In the genomic region with DNA sequence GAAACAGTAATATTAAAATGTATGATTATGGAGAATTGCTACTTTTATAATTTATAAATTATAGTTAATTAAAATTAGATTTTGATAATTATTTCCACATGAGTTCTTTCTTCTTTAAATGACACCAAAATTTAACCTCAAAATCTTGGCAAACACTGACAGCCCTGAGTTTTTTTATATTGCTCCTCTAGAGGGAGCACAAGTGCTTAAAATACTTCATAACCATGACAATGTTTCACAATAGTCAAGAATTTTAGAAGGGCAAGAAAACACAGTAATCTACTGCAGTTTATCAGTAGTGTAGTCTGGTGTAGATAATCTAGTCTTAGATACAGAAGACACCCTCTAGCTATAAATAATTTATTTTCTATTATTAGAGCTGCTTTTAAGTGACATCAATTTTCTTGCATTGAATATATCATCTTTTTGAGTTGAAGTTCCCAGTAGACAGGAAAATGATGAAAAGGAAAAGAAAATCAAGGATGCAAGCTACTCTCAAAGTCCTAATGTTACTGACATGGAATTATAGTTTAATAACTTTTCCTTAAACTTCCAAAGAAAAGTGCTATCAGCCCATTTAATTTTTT, we compare ENCODE assay signal across 8 cellular contexts. TPM values are rescaled to one million over a fixed set of nuclear protein-coding genes. Genes with fewer than 3 reads are reported as not detected.
DNase-seq lines count a peak whose midpoint lies in the region; ATAC-seq and TF ChIP-seq lines count a peak whose summit lies in the region.

No MANE protein-coding gene starts in this region.

- no peak overlapping the region for H2AFZ ChIP-seq in SK-N-SH (ENCODE audit: low read depth)

- no peaks in the 10 kb centered on the region for H3K9me3 Mint-ChIP-seq in neural crest cell

- H3K4me1 ChIP-seq in SK-N-SH (ENCODE audit: control insufficient read depth in 1 of 2, insufficient read depth in 2 of 2, low read depth in 1 of 2, low read length in 1 of 2) = no peaks in the 10 kb centered on the region

- H3K79me2 ChIP-seq in SK-N-SH (ENCODE audit: insufficient read depth) = no peaks in the 10 kb centered on the region

- POLR2A ChIA-PET in SK-N-SH (lab: Yijun Ruan, JAX) = no interaction called here

- H3K27ac Mint-ChIP-seq in neural crest cell (ENCODE audit: unreplicated experiment) = no peak overlapping the region

- no peaks in the 10 kb centered on the region for H3K4me1 Mint-ChIP-seq in neural crest cell

- no peaks in the 10 kb centered on the region for H4K20me1 ChIP-seq in SK-N-SH (ENCODE audit: insufficient read depth)

- H3K27ac ChIP-seq in SK-N-SH (ENCODE audit: low read depth in 2 of 2, low read length in 1 of 2) = no peak overlapping the region

- DNase-seq in SIG-M5 treated with dmso at 0.1 percent for 504 hours (lab: John Stamatoyannopoulos, UW; ENCODE audit: unreplicated experiment) = peak; percentile 71
- no peak for DNase-seq in SIG-M5 (lab: John Stamatoyannopoulos, UW)
- peak; percentile 64 for DNase-seq in LHCN-M2 (ENCODE audit: low read depth)
- peak; percentile 59 for DNase-seq in SK-N-SH
- peak; percentile 57 for DNase-seq in fibroblast of gingiva (ENCODE audit: low read depth)
- DNase-seq in neural crest cell (ENCODE audit: low read depth, low spot score) = no peak

- peak; percentile 90 for TF ChIP-seq RAD21 in SK-N-SH (IDR thresholded peaks at IDR 0.05; ENCODE audit: low read length)

- H3K36me3 ChIP-seq in SK-N-SH (replicated peaks in 1 of 2; ENCODE audit: control insufficient read depth in 1 of 2, insufficient read depth in 2 of 2, low read length in 1 of 2) = no peaks in the 10 kb centered on the region

- H3K36me3 Mint-ChIP-seq in neural crest cell (ENCODE audit: low read depth) = no peaks in the 10 kb centered on the region

- H3F3A ChIP-seq in SK-N-SH (replicated peaks; ENCODE audit: insufficient read depth) = no peaks in the 10 kb centered on the region

- no peak overlapping the region for H3K4me3 Mint-ChIP-seq in neural crest cell

- TF ChIP-seq CTCF in SK-N-SH (IDR thresholded peaks at IDR 0.05) (peak; percentile 81), neural crest cell (conservative IDR thresholded peaks at IDR 0.05) (peak; percentile 81)

- H3K4me3 ChIP-seq in SK-N-SH (ENCODE audit: low read depth in 2 of 2, low read length in 1 of 2) = no peak overlapping the region; a peak in 1 of 4 replicates

- TF ChIP-seq EP300 in SK-N-SH (IDR thresholded peaks at IDR 0.05; ENCODE audit: borderline replicate concordance in 1 of 2, low read depth in 1 of 2, low read length in 1 of 2) = no peak

- H3K4me2 ChIP-seq in SK-N-SH = no peak overlapping the region

- no peaks in the 10 kb centered on the region for H3K9me3 ChIP-seq in SK-N-SH

- H3K27me3 Mint-ChIP-seq in neural crest cell (ENCODE audit: low read depth) = peaks cover 9% of the 10 kb centered on the region

- H3K27me3 ChIP-seq in SK-N-SH (ENCODE audit: insufficient read depth) = peaks cover 7% of the 10 kb centered on the region; the same call in 1 of the 2 replicates

- no peak overlapping the region for H3K9ac ChIP-seq in SK-N-SH

- H3K9me2 ChIP-seq in SK-N-SH = no peaks in the 10 kb centered on the region

- CTCF ChIA-PET in SK-N-SH (lab: Yijun Ruan, JAX) = interaction anchor here (0.6 to 3.4 kb wide), 32 partner anchors 9 to 661 kb away, joined by 3 to 43 read pairs (median 3); a partner anchor contains a TSS

- ATAC-seq in HG03469 (IDR thresholded peaks at IDR 0.05; ENCODE audit: unreplicated experiment) (no peak), GM21786 (IDR thresholded peaks at IDR 0.05; ENCODE audit: unreplicated experiment) (no peak)

TF ChIP-seq in SK-N-SH, 30 proteins besides CTCF, POLR2A, EP300 and RAD21:
- TF ChIP-seq YY1 (IDR thresholded peaks at IDR 0.05; ENCODE audit: low read depth) (no peak), FOSL2 (IDR thresholded peaks at IDR 0.05; ENCODE audit: borderline replicate concordance, low read depth) (no peak), GABPA (IDR thresholded peaks at IDR 0.05; ENCODE audit: low read depth) (no peak), SMC3 (IDR thresholded peaks at IDR 0.05; ENCODE audit: low read depth, low read length) (peak; percentile 72), RCOR1 (IDR thresholded peaks at IDR 0.05; ENCODE audit: low read length) (no peak)
- TF ChIP-seq, protein P1, sequence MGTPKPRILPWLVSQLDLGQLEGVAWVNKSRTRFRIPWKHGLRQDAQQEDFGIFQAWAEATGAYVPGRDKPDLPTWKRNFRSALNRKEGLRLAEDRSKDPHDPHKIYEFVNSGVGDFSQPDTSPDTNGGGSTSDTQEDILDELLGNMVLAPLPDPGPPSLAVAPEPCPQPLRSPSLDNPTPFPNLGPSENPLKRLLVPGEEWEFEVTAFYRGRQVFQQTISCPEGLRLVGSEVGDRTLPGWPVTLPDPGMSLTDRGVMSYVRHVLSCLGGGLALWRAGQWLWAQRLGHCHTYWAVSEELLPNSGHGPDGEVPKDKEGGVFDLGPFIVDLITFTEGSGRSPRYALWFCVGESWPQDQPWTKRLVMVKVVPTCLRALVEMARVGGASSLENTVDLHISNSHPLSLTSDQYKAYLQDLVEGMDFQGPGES (IDR thresholded peaks at IDR 0.05; ENCODE audit: low read depth, low read length) = no peak

RNA-seq across cellular contexts. Expression of a gene that starts 14.3 kb away (rescaled TPM):
- 35.8 and 37.8 TPM in 2 replicates for total RNA-seq in LHCN-M2 (2014; rRNA removed)
- 4.3 TPM for polyA plus RNA-seq in LHCN-M2 (2012)
- polyA plus RNA-seq in SK-N-SH (2012; rRNA removed) = 0.67 and 1.0 TPM in 2 replicates
- 1.1 and 1.2 TPM in 2 replicates for polyA plus RNA-seq in SK-N-SH (2012; cell fraction: cytosol; rRNA removed)
- polyA plus RNA-seq in SK-N-SH (2012; cell fraction: nucleus; rRNA removed) = 0.36 and 0.40 TPM in 2 replicates
- not detected in 2 replicates for total RNA-seq in neural crest cell

RNA-seq across cellular contexts. Expression of a gene that starts 32.3 kb away (rescaled TPM):
- not detected in 2 replicates for total RNA-seq in LHCN-M2 (2014; rRNA removed)
- not detected for polyA plus RNA-seq in LHCN-M2 (2012)
- polyA plus RNA-seq in SK-N-SH (2012; rRNA removed) = not detected in 2 replicates
- polyA plus RNA-seq in SK-N-SH (2012; cell fraction: cytosol; rRNA removed) = 0.03 TPM in 1 of 2 replicates, not detected in the other
- not detected in 2 replicates for polyA plus RNA-seq in SK-N-SH (2012; cell fraction: nucleus; rRNA removed)
- total RNA-seq in neural crest cell = not detected in 2 replicates

Comparison
In these comparisons a context has a peak if more than half of its experiments do, and no peak if none do; other contexts are left out.
1. DNase-seq: peak in SIG-M5 treated with dmso at 0.1 percent for 504 hours (single experiment), LHCN-M2 (single experiment), SK-N-SH (single experiment) and fibroblast of gingiva (single experiment); none in SIG-M5 (single experiment) and neural crest cell (single experiment).
2. RNA of a gene that starts 14.3 kb away (total RNA-seq): 35.8 to 37.8 TPM in LHCN-M2; not detected in neural crest cell; every median in the first group is over 10 times any median in the second.